ENCODE assay signal across 10 cellular contexts in genomic region chr5:119255571-119256356, GRCh38.
DNase-seq lines count a peak whose midpoint lies in the region; ATAC-seq lines count a peak whose summit lies in the region.
"Had no signal": no experiment of that assay in that cellular context is flagged by ENCODE, and none has a peak within 500 bp of the region (broad histone marks: within the 10 kb centered on the region; RNA-seq: fewer than 3 reads in every experiment).

No MANE protein-coding gene starts in this region.

- ATAC-seq in stimulated activated naive CD8-positive, alpha-beta T cell treated with anti-CD3 and anti-CD28 coated beads, Interleukin-15, Interleukin-2, amounts not matched to agents 100 U/mL and 50 U/mL, for 24 hours = peak; percentile 72
- ATAC-seq in GM18858 (IDR thresholded peaks at IDR 0.05; ENCODE audit: unreplicated experiment) (no peak), GM21576 (IDR thresholded peaks at IDR 0.05; ENCODE audit: unreplicated experiment) (no peak)

- H3K27me3 ChIP-seq in duodenal mucosa (ENCODE audit: control insufficient read depth in 1 of 2, insufficient read depth in 2 of 2, low read length in 2 of 2) = no peaks in the 10 kb centered on the region

- peaks cover 3 to 5% of the 10 kb centered on the region in 2 donors for H3K4me1 ChIP-seq in duodenal mucosa (ENCODE audit: control insufficient read depth in 1 of 2, insufficient read depth in 2 of 2, low read length in 2 of 2)

- peak overlapping the region; percentile 59 for H3K27ac ChIP-seq in duodenal mucosa (ENCODE audit: low read depth, low read length)

- H3K4me1 Mint-ChIP-seq in activated naive CD4-positive, alpha-beta T cell treated with anti-CD3 and anti-CD28 coated beads for 36 hours (ENCODE audit: low read depth) = peaks cover 21% of the 10 kb centered on the region

- no peak overlapping the region for H3K4me3 Mint-ChIP-seq in activated naive CD4-positive, alpha-beta T cell treated with anti-CD3 and anti-CD28 coated beads for 36 hours

- CTCF ChIA-PET in activated naive CD4-positive, alpha-beta T cell treated with anti-CD3 and anti-CD28 coated beads for 36 hours (lab: Charles Lee) = interaction anchor here (0.7 to 2.2 kb wide), 5 partner anchors 12 to 165 kb away, joined by 3 to 6 read pairs (median 3); no protein-coding TSS in a partner anchor

- no peaks in the 10 kb centered on the region for H3K36me3 ChIP-seq in duodenal mucosa (ENCODE audit: control insufficient read depth in 1 of 2, insufficient read depth in 2 of 2, low read length in 2 of 2)

- peak; percentile 32 for DNase-seq in activated naive CD4-positive, alpha-beta T cell treated with anti-CD3 and anti-CD28 coated beads for 36 hours
- no peak for DNase-seq in activated naive CD4-positive, alpha-beta T cell treated with anti-CD3 and anti-CD28 coated beads, Interleukin-2, amount 50 U/mL, for 16 hours
- DNase-seq in MV-4-11 (lab: John Stamatoyannopoulos, UW) (peak; percentile 28), amygdala (lab: John Stamatoyannopoulos, UW) (no peak)
- no peak for DNase-seq in stimulated activated naive CD8-positive, alpha-beta T cell treated with anti-CD3 and anti-CD28 coated beads, Interleukin-15, Interleukin-2, amounts not matched to agents 100 U/mL and 50 U/mL, for 24 hours
- DNase-seq: activated gamma-delta T cell treated with Interleukin-2 at 50 U/mL for 16 hours had no signal

- H3K4me3 ChIP-seq in duodenal mucosa (ENCODE audit: low read depth in 1 of 2, low read length in 2 of 2) = no peak overlapping the region

- no peaks in the 10 kb centered on the region for H3K27me3 Mint-ChIP-seq in activated naive CD4-positive, alpha-beta T cell treated with anti-CD3 and anti-CD28 coated beads for 36 hours (ENCODE audit: low read depth)
- H3K27me3 Mint-ChIP-seq: IgD-negative memory B cell had no signal

- H3K9me3 Mint-ChIP-seq in activated naive CD4-positive, alpha-beta T cell treated with anti-CD3 and anti-CD28 coated beads for 36 hours = peaks cover 49% of the 10 kb centered on the region

- peaks cover 0 to 4% of the 10 kb centered on the region in 2 donors for H3K9me3 ChIP-seq in duodenal mucosa (ENCODE audit: control insufficient read depth in 1 of 2, low read length in 2 of 2)

- H3K36me3 Mint-ChIP-seq in activated naive CD4-positive, alpha-beta T cell treated with anti-CD3 and anti-CD28 coated beads for 36 hours (ENCODE audit: low read depth) = peaks cover 14% of the 10 kb centered on the region

- intact Hi-C loops in activated naive CD4-positive, alpha-beta T cell treated with anti-CD3 and anti-CD28 coated beads for 36 hours (cut with micrococcal nuclease) = loop anchor here (1.0 kb wide), 2 partner anchors 233 to 267 kb away; partner anchors contain the start of gene DTWD2

- no peak overlapping the region for H3K27ac Mint-ChIP-seq in activated naive CD4-positive, alpha-beta T cell treated with anti-CD3 and anti-CD28 coated beads for 36 hours

- peak overlapping the region in 1 of 2 donors; percentile 25 for H3K9ac ChIP-seq in duodenal mucosa (ENCODE audit: low read depth in 1 of 2, low read length in 2 of 2)

Comparison
In these comparisons a context has a peak if more than half of its experiments do, and no peak if none do; other contexts are left out.
1. DNase-seq: peak in activated naive CD4-positive, alpha-beta T cell treated with anti-CD3 and anti-CD28 coated beads for 36 hours (single experiment) and MV-4-11 (single experiment); none in activated naive CD4-positive, alpha-beta T cell treated with anti-CD3 and anti-CD28 coated beads, Interleukin-2, amount 50 U/mL, for 16 hours (single experiment), stimulated activated naive CD8-positive, alpha-beta T cell treated with anti-CD3 and anti-CD28 coated beads, Interleukin-15, Interleukin-2, amounts not matched to agents 100 U/mL and 50 U/mL, for 24 hours (single experiment) and amygdala (0 of 56).